In the genomic region with DNA sequence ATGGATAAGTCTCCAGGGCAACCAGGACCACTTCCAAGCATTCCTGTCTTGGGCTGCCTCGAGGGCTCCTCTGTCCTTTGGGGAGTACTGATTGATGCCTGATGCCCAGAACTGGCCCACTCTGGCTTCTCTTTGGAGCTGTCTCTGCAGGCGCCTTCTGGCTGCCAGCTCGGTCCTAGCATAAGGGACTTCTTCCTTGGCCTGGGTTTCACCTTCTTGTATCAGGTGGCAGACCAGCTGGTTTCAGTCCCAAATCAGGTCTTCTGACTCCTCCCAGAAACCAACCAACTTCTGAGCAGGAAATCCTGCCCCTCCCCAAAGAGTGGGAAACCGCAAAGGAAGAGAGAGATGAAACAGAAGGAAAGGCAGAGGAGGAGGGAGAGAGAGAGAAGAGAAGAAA, we compare ENCODE assay signal across 10 cellular contexts. TPM values are rescaled to one million over a fixed set of nuclear protein-coding genes. Genes with fewer than 3 reads are reported as not detected.
DNase-seq lines count a peak whose midpoint lies in the region; ATAC-seq, FAIRE-seq and TF ChIP-seq lines count a peak whose summit lies in the region.
"Had no signal": no experiment of that assay in that cellular context is flagged by ENCODE, and none has a peak within 500 bp of the region (broad histone marks: within the 10 kb centered on the region; RNA-seq: fewer than 3 reads in every experiment).

No MANE protein-coding gene starts in this region.

- DNase-seq in GM12865 (ENCODE audit: low read depth): peak; percentile 55
- DNase-seq in K562 (ENCODE audit: extremely low read depth in 1 of 4, low spot score in 3 of 4): no peak
- no peak for DNase-seq in DMS79 (lab: John Stamatoyannopoulos, UW)
- DNase-seq in HuH-7 (ENCODE audit: low spot score): no peak
- no peak for DNase-seq in HuH-7.5 (ENCODE audit: low spot score)
- DNase-seq: PC-9; stimulated activated CD8-positive, alpha-beta memory T cell treated with anti-CD3 and anti-CD28 coated beads, Interleukin-4, amount 100 ng/mL, for 48 hours had no signal

- H3K4me3 ChIP-seq in GM12865 (ENCODE audit: low read depth, low read length) (no peak overlapping the region), Loucy (ENCODE audit: low read length, poor library complexity, severe bottlenecking) (no peak overlapping the region), K562 (no peak overlapping the region)
- H3K4me3 ChIP-seq: PC-9 had no signal

- no peak for TF ChIP-seq EP300 in K562 (IDR thresholded peaks at IDR 0.05; ENCODE audit: low read length)

- ATAC-seq in GM19397 (IDR thresholded peaks at IDR 0.05; ENCODE audit: unreplicated experiment): peak; percentile 53
- no peak for ATAC-seq in K562
- no peak for ATAC-seq in HG02970 (IDR thresholded peaks at IDR 0.05; ENCODE audit: low FRiP score, unreplicated experiment)

- H3K27ac ChIP-seq in K562 (ENCODE audit: extremely low read depth, low read depth, low read length): no peak overlapping the region
- H3K27ac ChIP-seq: PC-9 had no signal

- no peak for FAIRE-seq in K562 (lab: Jason Lieb, UNC)

- H3K9me1 ChIP-seq in K562 (ENCODE audit: control insufficient read depth, insufficient read depth, low read length): no peaks in the 10 kb centered on the region

- POLR2A ChIA-PET in K562 (lab: Yijun Ruan, JAX): interaction anchor here (0.7 to 1.2 kb wide), 3 partner anchors 11 to 1754 kb away, joined by 3 read pairs; no protein-coding TSS in a partner anchor

- H3K79me2 ChIP-seq in Loucy (ENCODE audit: insufficient read depth, low read length): no peaks in the 10 kb centered on the region
- H3K79me2 ChIP-seq in K562 (ENCODE audit: control insufficient read depth, insufficient read depth, low read length): no peaks in the 10 kb centered on the region

- in situ Hi-C loops in K562 (cut with MboI): loop anchor here (5.0 kb wide), 1 partner anchor 49 kb away; no protein-coding TSS in a partner anchor

- CTCF ChIA-PET in K562 (lab: Yijun Ruan, JAX; ENCODE audit: low intra/inter-chr PET ratio): no interaction called here

- H3K27me3 ChIP-seq in Loucy (ENCODE audit: insufficient read depth, low read length, poor library complexity, severe bottlenecking): peaks cover 7% of the 10 kb centered on the region
- H3K27me3 ChIP-seq in K562 (ENCODE audit: control insufficient read depth in 2 of 2, insufficient read depth in 2 of 2, low read length in 2 of 2): peaks cover 4% of the 10 kb centered on the region in 2 experiments; a peak in 2 of 5 replicates

- no peaks in the 10 kb centered on the region for H4K20me1 ChIP-seq in Loucy (ENCODE audit: insufficient read depth, low read length, poor library complexity, severe bottlenecking)
- no peaks in the 10 kb centered on the region; the same call in 1 of the 2 replicates for H4K20me1 ChIP-seq in K562 (replicated peaks; ENCODE audit: control insufficient read depth, insufficient read depth, low read length)

- intact Hi-C loops in K562 (cut with micrococcal nuclease): no loop called here

- H3K36me3 ChIP-seq in Loucy (ENCODE audit: insufficient read depth, low read length): no peaks in the 10 kb centered on the region
- H3K36me3 ChIP-seq in K562 (ENCODE audit: control insufficient read depth, insufficient read depth, low read length): no peaks in the 10 kb centered on the region

- WGBS in K562 (ENCODE audit: insufficient coverage, low coverage, missing lambda C conversion rate): 0% methylated on average over 4 of the region's 4 CpGs

- H2AFZ ChIP-seq in Loucy (ENCODE audit: low read length) (no peak overlapping the region), K562 (ENCODE audit: low read depth, low read length) (no peak overlapping the region)
- H2AFZ ChIP-seq: PC-9 had no signal

- H3K4me2 ChIP-seq in Loucy (ENCODE audit: low read depth, low read length, poor library complexity, severe bottlenecking) (peak overlapping the region; percentile 36), K562 (ENCODE audit: insufficient read depth, low read length) (no peak overlapping the region)
- H3K4me2 ChIP-seq: PC-9 had no signal

- no peak for TF ChIP-seq CTCF in GM12865 (IDR thresholded peaks at IDR 0.05; ENCODE audit: insufficient read depth, low read depth, low read length, missing control alignments)
- no peak for TF ChIP-seq CTCF in Loucy (conservative IDR thresholded peaks at IDR 0.05; ENCODE audit: low read length)
- TF ChIP-seq CTCF in K562 (IDR thresholded peaks at IDR 0.05 in 2 of 3, conservative IDR thresholded peaks at IDR 0.05 in 1 of 3; ENCODE audit: insufficient read depth in 2 of 3, low read depth in 1 of 3, low read length in 3 of 3): no peak

- no peaks in the 10 kb centered on the region for H3K9me3 ChIP-seq in Loucy (ENCODE audit: insufficient read depth, low read depth, low read length)
- no peaks in the 10 kb centered on the region for H3K9me3 ChIP-seq in K562 (replicated peaks; ENCODE audit: control insufficient read depth, insufficient read depth, low read depth, low read length)

- no TSS peak for BruUV-seq in K562 (replicated peaks; lab: Mats Ljungman, UMichigan)

- H3F3A ChIP-seq in Loucy (ENCODE audit: low read depth): no peaks in the 10 kb centered on the region

- TF ChIP-seq POLR2A in K562 (conservative IDR thresholded peaks at IDR 0.05): no peak

- H3K9ac ChIP-seq in Loucy (ENCODE audit: low read depth, low read length, poor library complexity, severe bottlenecking): no peak overlapping the region
- no peak overlapping the region for H3K9ac ChIP-seq in K562 (ENCODE audit: insufficient read depth in 1 of 2, low read depth in 2 of 2, low read length in 2 of 2)

- H3K4me1 ChIP-seq in Loucy (ENCODE audit: insufficient read depth, low read length, poor library complexity, severe bottlenecking) (peaks cover 12% of the 10 kb centered on the region), K562 (replicated peaks in 1 of 2; ENCODE audit: control insufficient read depth in 2 of 2, insufficient read depth in 2 of 2, low read length in 2 of 2) (no peaks in the 10 kb centered on the region; a peak in 3 of 5 replicates)

- TF ChIP-seq RAD21 in K562 (CRISPR knock-in tag; conservative IDR thresholded peaks at IDR 0.05 in 1 of 2, IDR thresholded peaks at IDR 0.05 in 1 of 2): no peak

- H3K9me2 ChIP-seq in Loucy (replicated peaks; ENCODE audit: low read depth, low read length): no peaks in the 10 kb centered on the region

RNA-seq across cellular contexts. Expression of gene G0S2, which starts 10.6 kb away (rescaled TPM):
- total RNA-seq in K562 (2011; cell fraction: chromatin; rRNA removed; ENCODE audit: low replicate concordance): not detected in 2 replicates
- total RNA-seq in K562 (2011; cell fraction: nucleolus; rRNA removed): 0.50 and 0.79 TPM in 2 replicates
- total RNA-seq in K562 (2011; cell fraction: nucleoplasm; rRNA removed): 0.66 TPM in 1 of 2 replicates, not detected in the other
- total RNA-seq in K562 (2014; rRNA removed): 60.4 and 79.0 TPM in 2 replicates
- total RNA-seq in K562 (2014; rRNA removed; fragmentation: Illumina TruSeq; extraction: Trizol): 10.6 and 11.4 TPM in 2 replicates
- total RNA-seq in K562 (2015; rRNA removed; fragmentation: Illumina TruSeq; extraction: Trizol): 4.2 and 5.6 TPM in 2 replicates
- 37.4 and 39.5 TPM in 2 replicates for total RNA-seq in K562 (2021)
- 0.18 and 0.30 TPM in 2 replicates for polyA plus RNA-seq in K562 (2011; rRNA removed)
- 0.13 and 0.39 TPM in 2 replicates for polyA plus RNA-seq in K562 (2011; cell fraction: cytosol; rRNA removed)
- polyA plus RNA-seq in K562 (2011; cell fraction: nucleus; rRNA removed): 0.18 TPM in 1 of 2 replicates, not detected in the other
- polyA plus RNA-seq in K562 (2012): 21.3 and 213 TPM in 2 replicates
- polyA plus RNA-seq in K562 (2014; fragmentation: Illumina TruSeq; extraction: Trizol): 11.7 and 24.0 TPM in 2 replicates
- polyA plus RNA-seq in K562 (2014; fragmentation: Nextera tagmentation; extraction: Ambion mirVana): 1 to 10 TPM; 4.9 to 8.9 TPM
- 65.6 and 70.4 TPM in 2 replicates for polyA plus RNA-seq in K562 (2014; rRNA removed)
- polyA minus RNA-seq in K562 (2011; rRNA and poly(A)+ RNA removed): not detected in 2 replicates
- not detected in 2 replicates for polyA minus RNA-seq in K562 (2011; cell fraction: cytosol; rRNA and poly(A)+ RNA removed)
- polyA minus RNA-seq in K562 (2011; cell fraction: nucleus; rRNA and poly(A)+ RNA removed): not detected in 2 replicates

RNA-seq across cellular contexts. Expression of gene HSD11B1, which starts 18.8 kb away (rescaled TPM):
- total RNA-seq in K562 (2011; cell fraction: chromatin; rRNA removed; ENCODE audit: low replicate concordance): not detected in 2 replicates
- not detected in 2 replicates for total RNA-seq in K562 (2011; cell fraction: nucleolus; rRNA removed)
- not detected in 2 replicates for total RNA-seq in K562 (2011; cell fraction: nucleoplasm; rRNA removed)
- total RNA-seq in K562 (2014; rRNA removed) (not detected in 2 replicates), K562 (2014; rRNA removed; fragmentation: Illumina TruSeq; extraction: Trizol) (not detected in 2 replicates), K562 (2015; rRNA removed; fragmentation: Illumina TruSeq; extraction: Trizol) (not detected in 2 replicates), K562 (2021) (0.16 TPM in 1 of 2 replicates, not detected in the other)
- polyA plus RNA-seq in K562 (2011; rRNA removed) (not detected in 2 replicates), K562 (2014; fragmentation: Illumina TruSeq; extraction: Trizol) (not detected in 2 replicates), K562 (2014; fragmentation: Nextera tagmentation; extraction: Ambion mirVana) (under 1 TPM in 1 of 2 experiments, not detected in 1; 0.04 TPM), K562 (2014; rRNA removed) (not detected in 2 replicates)
- polyA plus RNA-seq in K562 (2011; cell fraction: cytosol; rRNA removed): not detected in 2 replicates
- polyA plus RNA-seq in K562 (2011; cell fraction: nucleus; rRNA removed): not detected in 2 replicates
- polyA plus RNA-seq in K562 (2012): 0.17 and 2.6 TPM in 2 replicates
- polyA minus RNA-seq in K562 (2011; rRNA and poly(A)+ RNA removed): not detected in 2 replicates
- polyA minus RNA-seq in K562 (2011; cell fraction: cytosol; rRNA and poly(A)+ RNA removed): not detected in 2 replicates
- not detected in 2 replicates for polyA minus RNA-seq in K562 (2011; cell fraction: nucleus; rRNA and poly(A)+ RNA removed)
- total RNA-seq: PC-9 had no signal

RNA-seq across cellular contexts. Expression of gene LAMB3, which starts 33.6 kb away (rescaled TPM):
- total RNA-seq in K562 (2011; cell fraction: chromatin; rRNA removed; ENCODE audit: low replicate concordance): 1.1 and 1.9 TPM in 2 replicates
- 1.8 and 2.0 TPM in 2 replicates for total RNA-seq in K562 (2011; cell fraction: nucleolus; rRNA removed)
- total RNA-seq in K562 (2011; cell fraction: nucleoplasm; rRNA removed): 1.2 TPM in 2 replicates
- total RNA-seq in K562 (2014; rRNA removed) (0.91 and 1.0 TPM in 2 replicates), K562 (2014; rRNA removed; fragmentation: Illumina TruSeq; extraction: Trizol) (0.61 and 1.3 TPM in 2 replicates), K562 (2015; rRNA removed; fragmentation: Illumina TruSeq; extraction: Trizol) (0.91 and 0.94 TPM in 2 replicates), K562 (2021) (1.3 and 1.9 TPM in 2 replicates)
- polyA plus RNA-seq in K562 (2011; rRNA removed) (0.42 and 0.72 TPM in 2 replicates), K562 (2014; fragmentation: Illumina TruSeq; extraction: Trizol) (0.67 and 0.97 TPM in 2 replicates), K562 (2014; fragmentation: Nextera tagmentation; extraction: Ambion mirVana) (under 1 TPM; 0.08 to 0.21 TPM), K562 (2014; rRNA removed) (1.0 and 3.1 TPM in 2 replicates)
- 0.86 and 1.2 TPM in 2 replicates for polyA plus RNA-seq in K562 (2011; cell fraction: cytosol; rRNA removed)
- 0.73 and 1.2 TPM in 2 replicates for polyA plus RNA-seq in K562 (2011; cell fraction: nucleus; rRNA removed)
- 2.0 and 6.6 TPM in 2 replicates for polyA plus RNA-seq in K562 (2012)
- polyA minus RNA-seq in K562 (2011; rRNA and poly(A)+ RNA removed): 0.18 and 0.87 TPM in 2 replicates
- 1.0 and 5.0 TPM in 2 replicates for polyA minus RNA-seq in K562 (2011; cell fraction: cytosol; rRNA and poly(A)+ RNA removed)
- polyA minus RNA-seq in K562 (2011; cell fraction: nucleus; rRNA and poly(A)+ RNA removed): 0.81 and 1.4 TPM in 2 replicates
